Comparison of ENCODE assay signal across 18 cellular contexts in the genomic region with DNA sequence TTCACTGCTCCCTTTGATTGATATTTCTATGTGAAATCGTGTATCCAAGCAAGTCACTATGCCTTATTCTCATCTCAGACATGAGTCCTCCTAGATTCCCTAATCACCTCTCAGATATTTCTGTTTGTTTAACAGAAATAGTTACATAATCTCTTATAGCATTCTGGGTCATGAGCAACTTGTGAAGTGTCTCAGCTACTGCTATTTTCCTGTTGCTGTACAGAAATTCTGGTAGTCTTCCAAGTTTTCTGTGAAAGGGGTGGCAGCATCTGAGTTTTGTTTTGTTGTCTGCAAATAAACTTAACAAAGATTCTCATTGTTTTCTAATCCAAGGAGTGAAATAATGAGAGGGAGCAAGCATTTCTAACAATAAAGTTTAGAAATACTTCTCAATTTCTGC.
DNase-seq lines count a peak whose midpoint lies in the region; ATAC-seq and TF ChIP-seq lines count a peak whose summit lies in the region.
"Had no signal": no experiment of that assay in that cellular context is flagged by ENCODE, and none has a peak within 500 bp of the region (broad histone marks: within the 10 kb centered on the region; RNA-seq: fewer than 3 reads in every experiment).

No MANE protein-coding gene starts in this region.

- no peak for TF ChIP-seq CTCF in activated CD8-positive, alpha-beta T cell treated with anti-CD3 and anti-CD28 coated beads for 36 hours (IDR thresholded peaks at IDR 0.05)

- POLR2A ChIA-PET in activated CD8-positive, alpha-beta T cell treated with anti-CD3 and anti-CD28 coated beads for 36 hours (lab: Charles Lee): no interaction called here

- peak; percentile 51 for ATAC-seq in sciatic nerve
- ATAC-seq in stimulated activated effector memory CD8-positive, alpha-beta T cell treated with anti-CD3 and anti-CD28 coated beads, Interleukin-12 subunit alpha, Interleukin-12 subunit beta, amount 100 ng/mL, for 72 hours: no peak
- ATAC-seq in activated CD8-positive, alpha-beta T cell treated with anti-CD3 and anti-CD28 coated beads for 36 hours: no peak

- no peak overlapping the region for H3K27ac Mint-ChIP-seq in stimulated activated effector memory CD8-positive, alpha-beta T cell treated with anti-CD3 and anti-CD28 coated beads, Interleukin-12 subunit alpha, Interleukin-12 subunit beta, amount 100 ng/mL, for 72 hours
- H3K27ac Mint-ChIP-seq in activated CD8-positive, alpha-beta T cell treated with anti-CD3 and anti-CD28 coated beads for 36 hours: no peak overlapping the region

- peaks cover 2% of the 10 kb centered on the region for H3K27me3 Mint-ChIP-seq in activated CD8-positive, alpha-beta T cell treated with anti-CD3 and anti-CD28 coated beads for 36 hours

- intact Hi-C loops in sciatic nerve (cut with DNase I): no loop called here
- intact Hi-C loops in activated CD8-positive, alpha-beta T cell treated with anti-CD3 and anti-CD28 coated beads for 36 hours (cut with micrococcal nuclease): no loop called here

- H3K27ac ChIP-seq in caudate nucleus (ENCODE audit: low read depth, low read length): peak overlapping the region; percentile 28
- H3K27ac ChIP-seq: KMS-11 had no signal

- peaks cover 4% of the 10 kb centered on the region for H3K9me3 Mint-ChIP-seq in stimulated activated effector memory CD8-positive, alpha-beta T cell treated with anti-CD3 and anti-CD28 coated beads, Interleukin-12 subunit alpha, Interleukin-12 subunit beta, amount 100 ng/mL, for 72 hours
- peaks cover 1% of the 10 kb centered on the region for H3K9me3 Mint-ChIP-seq in activated CD8-positive, alpha-beta T cell treated with anti-CD3 and anti-CD28 coated beads for 36 hours

- peak; percentile 5 for DNase-seq in NCI-H2196 (lab: John Stamatoyannopoulos, UW; ENCODE audit: unreplicated experiment)
- DNase-seq in NCI-H2196 treated with DMSO at 0.1 percent for 48 hours (lab: John Stamatoyannopoulos, UW; ENCODE audit: unreplicated experiment): no peak
- DNase-seq in caudate nucleus (lab: John Stamatoyannopoulos, UW): peak in 3 of 61 donors; percentile 0 to 9 (median 2)
- DNase-seq in medulla oblongata (ENCODE audit: extremely low spot score): peak; percentile 80
- DNase-seq in sciatic nerve (ENCODE audit: low spot score): no peak
- no peak for DNase-seq in stimulated activated effector memory CD8-positive, alpha-beta T cell treated with anti-CD3 and anti-CD28 coated beads, Interleukin-12 subunit alpha, Interleukin-12 subunit beta, amount 100 ng/mL, for 72 hours (ENCODE audit: low spot score in 2 of 2)
- DNase-seq in activated CD8-positive, alpha-beta T cell treated with anti-CD3 and anti-CD28 coated beads for 36 hours: no peak
- no peak for DNase-seq in NCI-H774 (lab: John Stamatoyannopoulos, UW)
- DNase-seq: 8988T, H7, MM.1S, NCI-H1092 treated with DMSO at 0.1 percent for 48 hours, NCI-H2081 treated with DMSO at 0.1 percent for 48 hours, NCI-H345, NCI-H526, RPMI8226, SIG-M5 had no signal

- no peaks in the 10 kb centered on the region for H3K36me3 Mint-ChIP-seq in stimulated activated effector memory CD8-positive, alpha-beta T cell treated with anti-CD3 and anti-CD28 coated beads, Interleukin-12 subunit alpha, Interleukin-12 subunit beta, amount 100 ng/mL, for 72 hours
- no peaks in the 10 kb centered on the region for H3K36me3 Mint-ChIP-seq in activated CD8-positive, alpha-beta T cell treated with anti-CD3 and anti-CD28 coated beads for 36 hours (ENCODE audit: low read depth)

- CTCF ChIA-PET in activated CD8-positive, alpha-beta T cell treated with anti-CD3 and anti-CD28 coated beads for 36 hours (lab: Charles Lee): no interaction called here

- H3K4me1 Mint-ChIP-seq in stimulated activated effector memory CD8-positive, alpha-beta T cell treated with anti-CD3 and anti-CD28 coated beads, Interleukin-12 subunit alpha, Interleukin-12 subunit beta, amount 100 ng/mL, for 72 hours: no peaks in the 10 kb centered on the region
- no peaks in the 10 kb centered on the region for H3K4me1 Mint-ChIP-seq in activated CD8-positive, alpha-beta T cell treated with anti-CD3 and anti-CD28 coated beads for 36 hours (ENCODE audit: low read depth)

- H3K4me3 Mint-ChIP-seq in stimulated activated effector memory CD8-positive, alpha-beta T cell treated with anti-CD3 and anti-CD28 coated beads, Interleukin-12 subunit alpha, Interleukin-12 subunit beta, amount 100 ng/mL, for 72 hours: no peak overlapping the region
- no peak overlapping the region for H3K4me3 Mint-ChIP-seq in activated CD8-positive, alpha-beta T cell treated with anti-CD3 and anti-CD28 coated beads for 36 hours

Comparison
In these comparisons a context has a peak if more than half of its experiments do, and no peak if none do; other contexts are left out.
1. DNase-seq: peak in NCI-H2196 (single experiment) and medulla oblongata (single experiment); none in NCI-H2196 treated with DMSO at 0.1 percent for 48 hours (single experiment), sciatic nerve (single experiment), stimulated activated effector memory CD8-positive, alpha-beta T cell treated with anti-CD3 and anti-CD28 coated beads, Interleukin-12 subunit alpha, Interleukin-12 subunit beta, amount 100 ng/mL, for 72 hours (0 of 2), activated CD8-positive, alpha-beta T cell treated with anti-CD3 and anti-CD28 coated beads for 36 hours (single experiment) and NCI-H774 (single experiment).